Comparison of ENCODE assay signal across 18 cellular contexts in the genomic region with DNA sequence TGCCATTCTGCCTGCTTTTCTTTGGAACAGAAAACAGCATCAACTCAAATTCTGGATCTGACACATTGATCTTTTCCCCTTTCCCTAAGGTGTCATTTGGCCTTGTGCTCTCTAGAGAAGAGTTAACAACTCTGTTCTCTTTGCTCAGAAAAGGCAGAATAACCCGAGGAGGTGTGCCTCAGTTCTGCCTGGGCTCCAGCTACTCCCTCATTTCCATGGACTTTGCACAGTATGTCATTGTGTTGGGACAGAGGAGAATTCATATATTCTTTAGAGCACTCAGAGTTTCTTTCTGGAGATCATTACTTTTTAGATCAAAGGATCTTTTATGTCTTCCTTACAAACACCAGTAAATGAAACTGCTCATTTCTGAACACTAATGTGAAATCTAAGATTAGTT.
DNase-seq lines count a peak whose midpoint lies in the region; ATAC-seq and TF ChIP-seq lines count a peak whose summit lies in the region.
"Had no signal": no experiment of that assay in that cellular context is flagged by ENCODE, and none has a peak within 500 bp of the region (broad histone marks: within the 10 kb centered on the region; RNA-seq: fewer than 3 reads in every experiment).

No MANE protein-coding gene starts in this region.

- no peak overlapping the region for H3K4me3 Mint-ChIP-seq in WTC11
- H3K4me3 Mint-ChIP-seq in nephron progenitor cell = no peak overlapping the region
- H3K4me3 Mint-ChIP-seq: CD14-positive monocyte, HFFc6 had no signal

- no peak overlapping the region for H3K4me3 ChIP-seq in hepatocyte

- peak overlapping the region; percentile 69 for H3K27ac ChIP-seq in hepatocyte
- peak overlapping the region; percentile 90 for H3K27ac ChIP-seq in temporal lobe (ENCODE audit: low read depth, low read length)
- H3K27ac ChIP-seq: HL-60 had no signal

- H3K4me2 ChIP-seq in hepatocyte = peak overlapping the region; percentile 16

- DNase-seq in WTC11 (ENCODE audit: low spot score) (no peak), hepatocyte (ENCODE audit: low spot score) (no peak), nephron progenitor cell (no peak)
- DNase-seq in stimulated activated CD4-positive, alpha-beta T cell treated with anti-CD3 and anti-CD28 coated beads, Interleukin-12 subunit alpha, Interleukin-12 subunit beta, amount 100 ng/mL, for 4 hours = no peak
- DNase-seq: COR-L47, DMS53, HFFc6, NCI-H187 treated with DMSO at 0.1 percent for 48 hours, NCI-H526 treated with DMSO at 0.1 percent for 48 hours, OCI-M1, RPMI8226, SIG-M5 had no signal

- POLR2A ChIA-PET in WTC11 (lab: Charles Lee) = no interaction called here

- ATAC-seq in WTC11 = no peak
- no peak for ATAC-seq in HG03095 (IDR thresholded peaks at IDR 0.05; ENCODE audit: unreplicated experiment)
- ATAC-seq in HG03432 (IDR thresholded peaks at IDR 0.05; ENCODE audit: unreplicated experiment) = no peak
- ATAC-seq in GM18873 (IDR thresholded peaks at IDR 0.05; ENCODE audit: low FRiP score, unreplicated experiment) = no peak

- H2AFZ ChIP-seq in hepatocyte = no peak overlapping the region

- TF ChIP-seq CTCF in WTC11 (IDR thresholded peaks at IDR 0.05) (no peak), hepatocyte (IDR thresholded peaks at IDR 0.05; ENCODE audit: poor library complexity) (no peak), nephron progenitor cell (IDR thresholded peaks at IDR 0.05) (no peak)

- H4K20me1 ChIP-seq in hepatocyte (ENCODE audit: insufficient read depth, poor library complexity, severe bottlenecking) = no peaks in the 10 kb centered on the region

- no peaks in the 10 kb centered on the region for H3K79me2 ChIP-seq in hepatocyte

- 62% methylated on average over 1 of the region's 1 CpG for WGBS in hepatocyte (ENCODE audit: low lambda C conversion rate, missing lambda C conversion rate)

- no peaks in the 10 kb centered on the region for H3K27me3 ChIP-seq in hepatocyte

- no peaks in the 10 kb centered on the region for H3K36me3 ChIP-seq in hepatocyte (replicated peaks; ENCODE audit: insufficient read depth, low read depth)

- peaks cover 50% of the 10 kb centered on the region for H3K36me3 Mint-ChIP-seq in WTC11
- H3K36me3 Mint-ChIP-seq in nephron progenitor cell (ENCODE audit: low read depth) = peaks cover 44% of the 10 kb centered on the region

- H3K9me3 ChIP-seq in hepatocyte (ENCODE audit: low read depth) = no peaks in the 10 kb centered on the region

- CTCF ChIA-PET in WTC11 (lab: Charles Lee) = no interaction called here

- H3K9me2 ChIP-seq in hepatocyte (replicated peaks; ENCODE audit: insufficient read depth) = no peaks in the 10 kb centered on the region

- no peaks in the 10 kb centered on the region for H3K27me3 Mint-ChIP-seq in WTC11 (ENCODE audit: low read depth)
- H3K27me3 Mint-ChIP-seq in nephron progenitor cell (ENCODE audit: low read depth, poor library complexity) = peaks cover 3% of the 10 kb centered on the region

- H3K4me1 Mint-ChIP-seq in WTC11 (peaks cover 28% of the 10 kb centered on the region), nephron progenitor cell (peaks cover 27% of the 10 kb centered on the region)
- H3K4me1 Mint-ChIP-seq: CD14-positive monocyte had no signal

- peaks cover 6% of the 10 kb centered on the region for H3K4me1 ChIP-seq in hepatocyte (ENCODE audit: insufficient read depth)

- H3K27ac Mint-ChIP-seq in WTC11 (0 out of 2 replicates have a peak overlapping the region, but pooled peaks have one; percentile 43), nephron progenitor cell (peak overlapping the region; percentile 74)
- H3K27ac Mint-ChIP-seq: HFFc6 had no signal

- H3K9me3 Mint-ChIP-seq in WTC11 (no peaks in the 10 kb centered on the region), nephron progenitor cell (peaks cover 11% of the 10 kb centered on the region)
- H3K9me3 Mint-ChIP-seq: CD14-positive monocyte, HFFc6 had no signal

TF ChIP-seq in WTC11, 78 proteins besides CTCF, POLR2A, EP300 and RAD21:
- TF ChIP-seq, protein P1, sequence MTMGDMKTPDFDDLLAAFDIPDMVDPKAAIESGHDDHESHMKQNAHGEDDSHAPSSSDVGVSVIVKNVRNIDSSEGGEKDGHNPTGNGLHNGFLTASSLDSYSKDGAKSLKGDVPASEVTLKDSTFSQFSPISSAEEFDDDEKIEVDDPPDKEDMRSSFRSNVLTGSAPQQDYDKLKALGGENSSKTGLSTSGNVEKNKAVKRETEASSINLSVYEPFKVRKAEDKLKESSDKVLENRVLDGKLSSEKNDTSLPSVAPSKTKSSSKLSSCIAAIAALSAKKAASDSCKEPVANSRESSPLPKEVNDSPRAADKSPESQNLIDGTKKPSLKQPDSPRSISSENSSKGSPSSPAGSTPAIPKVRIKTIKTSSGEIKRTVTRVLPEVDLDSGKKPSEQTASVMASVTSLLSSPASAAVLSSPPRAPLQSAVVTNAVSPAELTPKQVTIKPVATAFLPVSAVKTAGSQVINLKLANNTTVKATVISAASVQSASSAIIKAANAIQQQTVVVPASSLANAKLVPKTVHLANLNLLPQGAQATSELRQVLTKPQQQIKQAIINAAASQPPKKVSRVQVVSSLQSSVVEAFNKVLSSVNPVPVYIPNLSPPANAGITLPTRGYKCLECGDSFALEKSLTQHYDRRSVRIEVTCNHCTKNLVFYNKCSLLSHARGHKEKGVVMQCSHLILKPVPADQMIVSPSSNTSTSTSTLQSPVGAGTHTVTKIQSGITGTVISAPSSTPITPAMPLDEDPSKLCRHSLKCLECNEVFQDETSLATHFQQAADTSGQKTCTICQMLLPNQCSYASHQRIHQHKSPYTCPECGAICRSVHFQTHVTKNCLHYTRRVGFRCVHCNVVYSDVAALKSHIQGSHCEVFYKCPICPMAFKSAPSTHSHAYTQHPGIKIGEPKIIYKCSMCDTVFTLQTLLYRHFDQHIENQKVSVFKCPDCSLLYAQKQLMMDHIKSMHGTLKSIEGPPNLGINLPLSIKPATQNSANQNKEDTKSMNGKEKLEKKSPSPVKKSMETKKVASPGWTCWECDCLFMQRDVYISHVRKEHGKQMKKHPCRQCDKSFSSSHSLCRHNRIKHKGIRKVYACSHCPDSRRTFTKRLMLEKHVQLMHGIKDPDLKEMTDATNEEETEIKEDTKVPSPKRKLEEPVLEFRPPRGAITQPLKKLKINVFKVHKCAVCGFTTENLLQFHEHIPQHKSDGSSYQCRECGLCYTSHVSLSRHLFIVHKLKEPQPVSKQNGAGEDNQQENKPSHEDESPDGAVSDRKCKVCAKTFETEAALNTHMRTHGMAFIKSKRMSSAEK (CRISPR knock-in tag; IDR thresholded peaks at IDR 0.05; ENCODE audit: borderline replicate concordance) = no peak
- TF ChIP-seq CREM (CRISPR knock-in tag; IDR thresholded peaks at IDR 0.05) (no peak), ELF4 (CRISPR knock-in tag; IDR thresholded peaks at IDR 0.05; ENCODE audit: low read depth) (no peak), SMAD4 (CRISPR knock-in tag; IDR thresholded peaks at IDR 0.05) (no peak)
- TF ChIP-seq, protein P2, sequence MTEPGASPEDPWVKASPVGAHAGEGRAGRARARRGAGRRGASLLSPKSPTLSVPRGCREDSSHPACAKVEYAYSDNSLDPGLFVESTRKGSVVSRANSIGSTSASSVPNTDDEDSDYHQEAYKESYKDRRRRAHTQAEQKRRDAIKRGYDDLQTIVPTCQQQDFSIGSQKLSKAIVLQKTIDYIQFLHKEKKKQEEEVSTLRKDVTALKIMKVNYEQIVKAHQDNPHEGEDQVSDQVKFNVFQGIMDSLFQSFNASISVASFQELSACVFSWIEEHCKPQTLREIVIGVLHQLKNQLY (CRISPR knock-in tag; IDR thresholded peaks at IDR 0.05) = no peak
- TF ChIP-seq, protein P3, sequence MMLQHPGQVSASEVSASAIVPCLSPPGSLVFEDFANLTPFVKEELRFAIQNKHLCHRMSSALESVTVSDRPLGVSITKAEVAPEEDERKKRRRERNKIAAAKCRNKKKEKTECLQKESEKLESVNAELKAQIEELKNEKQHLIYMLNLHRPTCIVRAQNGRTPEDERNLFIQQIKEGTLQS (CRISPR knock-in tag; conservative IDR thresholded peaks at IDR 0.05) = no peak
